8 cellular contexts compared by ENCODE assay signal in the genomic region with DNA sequence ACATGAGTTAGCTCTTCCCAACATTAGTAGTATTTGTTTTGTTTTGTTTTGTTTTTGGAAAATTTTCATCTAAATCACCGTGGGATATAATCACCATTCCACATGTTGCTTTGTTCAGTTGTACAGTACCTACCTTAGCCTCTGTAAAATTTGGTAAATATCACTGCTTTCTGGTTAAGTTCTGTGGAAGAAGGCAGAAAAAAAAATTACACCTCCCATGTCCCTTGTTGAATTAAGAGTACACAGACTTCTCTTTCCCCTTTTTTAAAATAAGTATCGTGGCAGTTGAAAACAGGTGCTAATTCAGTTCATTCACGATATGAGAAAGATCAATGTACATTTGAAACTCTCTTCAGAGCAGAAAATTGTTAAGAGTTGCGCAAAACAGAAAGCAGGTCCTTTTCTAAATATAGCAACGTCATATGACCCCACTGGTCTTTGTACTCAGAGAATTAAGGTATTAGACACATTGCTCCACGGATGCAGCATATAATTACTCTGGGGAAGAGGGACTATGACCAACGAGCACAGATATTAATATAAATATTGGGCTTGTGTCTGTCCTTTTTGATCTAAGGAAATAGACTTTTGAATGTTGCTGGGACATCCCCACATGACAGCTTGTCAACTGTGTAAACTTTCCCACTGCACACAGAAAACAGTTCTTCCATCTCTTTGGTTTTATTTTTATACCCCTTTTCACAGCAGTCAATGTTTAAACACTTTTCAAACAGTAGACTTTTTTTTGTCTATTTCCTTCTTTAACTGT. TPM values are rescaled to one million over a fixed set of nuclear protein-coding genes. Genes with fewer than 3 reads are reported as not detected.
DNase-seq lines count a peak whose midpoint lies in the region; ATAC-seq and TF ChIP-seq lines count a peak whose summit lies in the region.

No MANE protein-coding gene starts in this region.

- H2AK5ac ChIP-seq in mesendoderm (ENCODE audit: low read length): no peak overlapping the region

- H3K27ac Mint-ChIP-seq in T-helper 17 cell: peak overlapping the region; percentile 98

- H3K27me3 ChIP-seq in right lobe of liver (no peaks in the 10 kb centered on the region), mesendoderm (ENCODE audit: insufficient read depth, low read length, poor library complexity) (no peaks in the 10 kb centered on the region)

- no peak overlapping the region for H2BK120ac ChIP-seq in mesendoderm (ENCODE audit: low read depth, low read length)

- H3K4me1 ChIP-seq in right lobe of liver (peaks cover 0 to 42% (median 14%) of the 10 kb centered on the region in 4 donors), mesendoderm (ENCODE audit: control insufficient read depth, low read depth, low read length) (no peaks in the 10 kb centered on the region)

- H3K4me3 ChIP-seq in right lobe of liver: peak overlapping the region in 1 of 3 donors; percentile 9
- no peak overlapping the region for H3K4me3 ChIP-seq in mesendoderm (ENCODE audit: low read length)

- no peak overlapping the region for H3K4me2 ChIP-seq in mesendoderm (ENCODE audit: low read length)

- H2BK15ac ChIP-seq in mesendoderm (replicated peaks; ENCODE audit: low read depth): no peak overlapping the region

- peak overlapping the region; percentile 86 for H3K4me3 Mint-ChIP-seq in T-helper 17 cell

- no peak overlapping the region for H3K18ac ChIP-seq in mesendoderm (ENCODE audit: low read length)

- peak; percentile 58 for TF ChIP-seq POLR2A in right lobe of liver (IDR thresholded peaks at IDR 0.05)

- H3K79me2 ChIP-seq in mesendoderm (ENCODE audit: control insufficient read depth, insufficient read depth, low read length): no peaks in the 10 kb centered on the region

- no peaks in the 10 kb centered on the region for H3K79me1 ChIP-seq in mesendoderm (ENCODE audit: low read length)

- DNase-seq in GF-D8 (lab: John Stamatoyannopoulos, UW) (peak; percentile 40), T-helper 17 cell (no peak), right lobe of liver (peak in 1 of 3 donors; percentile 44), mesendoderm (no peak), retina (no peak), D341Med (ENCODE audit: low spot score) (no peak)

- H3K9ac ChIP-seq in mesendoderm (ENCODE audit: low read length): no peak overlapping the region

- H3K27ac ChIP-seq in right lobe of liver (peak overlapping the region; percentile 60 to 85 (median 78)), mesendoderm (ENCODE audit: low read depth, low read length) (no peak overlapping the region)

- TF ChIP-seq CTCF in right lobe of liver (IDR thresholded peaks at IDR 0.05): no peak

- no peak overlapping the region for H4K8ac ChIP-seq in mesendoderm (ENCODE audit: low read depth, low read length)

- intact Hi-C loops in right lobe of liver (cut with DNase I): no loop called here

- 4% methylated on average over 7 of the region's 7 CpGs for WGBS in right lobe of liver (ENCODE audit: insufficient coverage, low coverage, low lambda C conversion rate, missing lambda C conversion rate)
- WGBS in mesendoderm (ENCODE audit: extremely low coverage, insufficient coverage, low lambda C conversion rate): no CpG with 5 or more reads among the region's 7 CpGs

- H2BK5ac ChIP-seq in mesendoderm (ENCODE audit: low read length): no peak overlapping the region

- peaks cover 25% of the 10 kb centered on the region for H3K4me1 Mint-ChIP-seq in T-helper 17 cell

- H3K56ac ChIP-seq in mesendoderm (ENCODE audit: low read length): no peak overlapping the region

- no peaks in the 10 kb centered on the region for H3K9me3 ChIP-seq in T-helper 17 cell (ENCODE audit: control insufficient read depth, low read length, poor library complexity, severe bottlenecking)
- H3K9me3 ChIP-seq in right lobe of liver: no peaks in the 10 kb centered on the region

- H3K4ac ChIP-seq in mesendoderm (ENCODE audit: low read depth, low read length): no peak overlapping the region

- H4K5ac ChIP-seq in mesendoderm (ENCODE audit: low read length): no peak overlapping the region

- H3K36me3 Mint-ChIP-seq in T-helper 17 cell (ENCODE audit: low read depth): no peaks in the 10 kb centered on the region

- H3K27me3 Mint-ChIP-seq in T-helper 17 cell: no peaks in the 10 kb centered on the region

- ATAC-seq in GM19452 (IDR thresholded peaks at IDR 0.05; ENCODE audit: unreplicated experiment) (peak; percentile 69), HG03378 (IDR thresholded peaks at IDR 0.05; ENCODE audit: unreplicated experiment) (peak; percentile 66), T-helper 17 cell (peak; percentile 82), right lobe of liver (peak; percentile 81 to 90 (median 87))

- H3K36me3 ChIP-seq in right lobe of liver: no peaks in the 10 kb centered on the region
- no peaks in the 10 kb centered on the region for H3K36me3 ChIP-seq in mesendoderm (ENCODE audit: control insufficient read depth, insufficient read depth, low read length)

- H3K23ac ChIP-seq in mesendoderm (ENCODE audit: low read length): no peak overlapping the region

RNA-seq across cellular contexts. Expression of a gene that starts 58.6 kb away (rescaled TPM):
- total RNA-seq in T-helper 17 cell (10 to 100 TPM; 70.4 to 72.8 TPM), right lobe of liver (10 to 100 TPM; 11.3 to 27.1 (median 15.8) TPM)
- polyA plus RNA-seq in mesendoderm (2013, experiment 1 of 2): 22.0 TPM
- 21.5 TPM for polyA plus RNA-seq in mesendoderm (2013, experiment 2 of 2)
